9 cellular contexts compared by ENCODE assay signal in genomic region chr1:68213843-68214242, GRCh38. TPM values are rescaled to one million over a fixed set of nuclear protein-coding genes. Genes with fewer than 3 reads are reported as not detected.
DNase-seq lines count a peak whose midpoint lies in the region; ATAC-seq, FAIRE-seq and TF ChIP-seq lines count a peak whose summit lies in the region.
"Had no signal": no experiment of that assay in that cellular context is flagged by ENCODE, and none has a peak within 500 bp of the region (broad histone marks: within the 10 kb centered on the region; RNA-seq: fewer than 3 reads in every experiment).

No MANE protein-coding gene starts in this region.

- H3K9me3 ChIP-seq in kidney (ENCODE audit: control insufficient read depth in 1 of 2, low read length in 2 of 2) (no peaks in the 10 kb centered on the region), suprapubic skin (no peaks in the 10 kb centered on the region)

- H3K27ac ChIP-seq in kidney (ENCODE audit: low read depth in 2 of 2, low read length in 2 of 2) (no peak overlapping the region), suprapubic skin (peak overlapping the region; percentile 24)

- DNase-seq in LHCN-M2 (ENCODE audit: low read depth), result peak; percentile 74
- DNase-seq in amniotic epithelial cell (ENCODE audit: low read depth), result peak; percentile 92
- peak; percentile 76 for DNase-seq in kidney
- DNase-seq in suprapubic skin (ENCODE audit: low spot score in 2 of 2), result peak; percentile 88 to 89
- no peak for DNase-seq in NCI-H1048 (lab: John Stamatoyannopoulos, UW)
- DNase-seq in SIG-M5 treated with dmso at 0.1 percent for 504 hours (lab: John Stamatoyannopoulos, UW; ENCODE audit: unreplicated experiment), result no peak
- DNase-seq: NCI-H526 treated with DMSO at 0.1 percent for 48 hours had no signal

- 30% methylated on average over 5 of the region's 5 CpGs for WGBS in suprapubic skin

- H3K27me3 ChIP-seq in suprapubic skin, result no peaks in the 10 kb centered on the region

- no peak for TF ChIP-seq EP300 in suprapubic skin (IDR thresholded peaks at IDR 0.05)

- no peak for FAIRE-seq in kidney (lab: Jason Lieb, UNC)

- peaks cover 7 to 40% of the 10 kb centered on the region in 2 donors for H3K4me1 ChIP-seq in kidney (ENCODE audit: control insufficient read depth in 1 of 2, insufficient read depth in 1 of 2, low read depth in 1 of 2, low read length in 2 of 2)
- peaks cover 56% of the 10 kb centered on the region for H3K4me1 ChIP-seq in suprapubic skin

- intact Hi-C loops in kidney (cut with DNase I), result no loop called here

- TF ChIP-seq POLR2A in suprapubic skin (IDR thresholded peaks at IDR 0.05), result no peak

- H3K4me3 ChIP-seq in kidney (ENCODE audit: low read length in 2 of 2) (no peak overlapping the region), suprapubic skin (no peak overlapping the region)

- TF ChIP-seq CTCF in kidney (IDR thresholded peaks at IDR 0.05; ENCODE audit: borderline replicate concordance, extremely low read depth, insufficient read depth) (no peak), suprapubic skin (IDR thresholded peaks at IDR 0.05) (no peak)

- H3K9ac ChIP-seq in kidney (ENCODE audit: low read length in 2 of 2), result no peak overlapping the region

- ATAC-seq in HG03159 (IDR thresholded peaks at IDR 0.05; ENCODE audit: unreplicated experiment), result no peak
- ATAC-seq in HG03432 (IDR thresholded peaks at IDR 0.05; ENCODE audit: unreplicated experiment), result no peak

- H3K36me3 ChIP-seq in kidney (ENCODE audit: control insufficient read depth in 1 of 2, insufficient read depth in 2 of 2, low read length in 2 of 2) (no peaks in the 10 kb centered on the region), suprapubic skin (no peaks in the 10 kb centered on the region)

RNA-seq across cellular contexts. Expression of gene WLS, which starts 18.5 kb away (rescaled TPM):
- total RNA-seq in LHCN-M2 (2014; rRNA removed), result 49.8 and 57.5 TPM in 2 replicates
- 54.1 TPM for polyA plus RNA-seq in LHCN-M2 (2012)
- 147 TPM for total RNA-seq in kidney
- 92.3 TPM for polyA plus RNA-seq in kidney (ENCODE audit: insufficient read depth, low read depth, low replicate concordance)
- total RNA-seq in suprapubic skin, result 10 to 100 TPM; 62.3 to 75.0 (median 70.0) TPM

Comparison
In these comparisons a context has a peak if more than half of its experiments do, and no peak if none do; other contexts are left out.
1. DNase-seq: peak in LHCN-M2 (single experiment), amniotic epithelial cell (single experiment), kidney (single experiment) and suprapubic skin (2 of 2); none in NCI-H1048 (single experiment) and SIG-M5 treated with dmso at 0.1 percent for 504 hours (single experiment).